ENCODE assay signal across 1 cellular context in the genomic region with DNA sequence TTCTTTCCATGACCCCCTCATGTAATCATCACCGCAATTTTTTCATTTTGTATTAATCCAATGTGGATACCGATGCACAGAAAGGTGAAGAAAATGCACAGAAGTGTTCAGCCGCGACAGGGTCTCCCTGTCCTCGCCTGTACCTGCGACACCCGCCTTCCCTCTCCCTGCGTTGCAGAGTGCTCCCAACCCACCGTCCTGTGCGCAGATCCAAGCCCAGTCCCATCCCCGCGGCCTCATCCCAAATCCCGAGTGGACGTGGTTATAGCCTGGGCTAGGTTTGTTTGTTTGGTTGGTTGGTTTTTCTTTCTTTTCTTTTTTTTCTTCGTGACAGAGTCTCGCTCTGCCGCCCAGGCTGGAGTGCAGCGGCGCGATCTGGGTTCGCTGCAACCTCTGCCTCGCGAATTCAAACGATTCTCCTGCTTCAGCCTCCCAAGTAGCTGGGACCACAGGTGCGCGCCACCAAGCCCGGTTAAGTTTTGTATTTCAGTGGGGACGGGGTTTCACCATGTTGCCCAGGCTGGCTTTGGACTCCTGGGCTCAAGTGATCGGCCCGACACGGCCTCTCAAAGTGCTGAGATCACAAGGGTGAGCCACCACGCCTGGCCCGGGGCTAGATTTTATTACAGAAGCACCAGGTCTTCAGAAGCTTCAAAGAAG.
TF ChIP-seq lines count a peak whose summit lies in the region.

No MANE protein-coding gene starts in this region.

TF ChIP-seq in GM23338, 12 proteins besides CTCF, POLR2A, EP300 and RAD21 (continued from another document):
- TF ChIP-seq, protein P1, sequence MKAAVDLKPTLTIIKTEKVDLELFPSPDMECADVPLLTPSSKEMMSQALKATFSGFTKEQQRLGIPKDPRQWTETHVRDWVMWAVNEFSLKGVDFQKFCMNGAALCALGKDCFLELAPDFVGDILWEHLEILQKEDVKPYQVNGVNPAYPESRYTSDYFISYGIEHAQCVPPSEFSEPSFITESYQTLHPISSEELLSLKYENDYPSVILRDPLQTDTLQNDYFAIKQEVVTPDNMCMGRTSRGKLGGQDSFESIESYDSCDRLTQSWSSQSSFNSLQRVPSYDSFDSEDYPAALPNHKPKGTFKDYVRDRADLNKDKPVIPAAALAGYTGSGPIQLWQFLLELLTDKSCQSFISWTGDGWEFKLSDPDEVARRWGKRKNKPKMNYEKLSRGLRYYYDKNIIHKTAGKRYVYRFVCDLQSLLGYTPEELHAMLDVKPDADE (IDR thresholded peaks at IDR 0.05): no peak
- TF ChIP-seq, protein P2, sequence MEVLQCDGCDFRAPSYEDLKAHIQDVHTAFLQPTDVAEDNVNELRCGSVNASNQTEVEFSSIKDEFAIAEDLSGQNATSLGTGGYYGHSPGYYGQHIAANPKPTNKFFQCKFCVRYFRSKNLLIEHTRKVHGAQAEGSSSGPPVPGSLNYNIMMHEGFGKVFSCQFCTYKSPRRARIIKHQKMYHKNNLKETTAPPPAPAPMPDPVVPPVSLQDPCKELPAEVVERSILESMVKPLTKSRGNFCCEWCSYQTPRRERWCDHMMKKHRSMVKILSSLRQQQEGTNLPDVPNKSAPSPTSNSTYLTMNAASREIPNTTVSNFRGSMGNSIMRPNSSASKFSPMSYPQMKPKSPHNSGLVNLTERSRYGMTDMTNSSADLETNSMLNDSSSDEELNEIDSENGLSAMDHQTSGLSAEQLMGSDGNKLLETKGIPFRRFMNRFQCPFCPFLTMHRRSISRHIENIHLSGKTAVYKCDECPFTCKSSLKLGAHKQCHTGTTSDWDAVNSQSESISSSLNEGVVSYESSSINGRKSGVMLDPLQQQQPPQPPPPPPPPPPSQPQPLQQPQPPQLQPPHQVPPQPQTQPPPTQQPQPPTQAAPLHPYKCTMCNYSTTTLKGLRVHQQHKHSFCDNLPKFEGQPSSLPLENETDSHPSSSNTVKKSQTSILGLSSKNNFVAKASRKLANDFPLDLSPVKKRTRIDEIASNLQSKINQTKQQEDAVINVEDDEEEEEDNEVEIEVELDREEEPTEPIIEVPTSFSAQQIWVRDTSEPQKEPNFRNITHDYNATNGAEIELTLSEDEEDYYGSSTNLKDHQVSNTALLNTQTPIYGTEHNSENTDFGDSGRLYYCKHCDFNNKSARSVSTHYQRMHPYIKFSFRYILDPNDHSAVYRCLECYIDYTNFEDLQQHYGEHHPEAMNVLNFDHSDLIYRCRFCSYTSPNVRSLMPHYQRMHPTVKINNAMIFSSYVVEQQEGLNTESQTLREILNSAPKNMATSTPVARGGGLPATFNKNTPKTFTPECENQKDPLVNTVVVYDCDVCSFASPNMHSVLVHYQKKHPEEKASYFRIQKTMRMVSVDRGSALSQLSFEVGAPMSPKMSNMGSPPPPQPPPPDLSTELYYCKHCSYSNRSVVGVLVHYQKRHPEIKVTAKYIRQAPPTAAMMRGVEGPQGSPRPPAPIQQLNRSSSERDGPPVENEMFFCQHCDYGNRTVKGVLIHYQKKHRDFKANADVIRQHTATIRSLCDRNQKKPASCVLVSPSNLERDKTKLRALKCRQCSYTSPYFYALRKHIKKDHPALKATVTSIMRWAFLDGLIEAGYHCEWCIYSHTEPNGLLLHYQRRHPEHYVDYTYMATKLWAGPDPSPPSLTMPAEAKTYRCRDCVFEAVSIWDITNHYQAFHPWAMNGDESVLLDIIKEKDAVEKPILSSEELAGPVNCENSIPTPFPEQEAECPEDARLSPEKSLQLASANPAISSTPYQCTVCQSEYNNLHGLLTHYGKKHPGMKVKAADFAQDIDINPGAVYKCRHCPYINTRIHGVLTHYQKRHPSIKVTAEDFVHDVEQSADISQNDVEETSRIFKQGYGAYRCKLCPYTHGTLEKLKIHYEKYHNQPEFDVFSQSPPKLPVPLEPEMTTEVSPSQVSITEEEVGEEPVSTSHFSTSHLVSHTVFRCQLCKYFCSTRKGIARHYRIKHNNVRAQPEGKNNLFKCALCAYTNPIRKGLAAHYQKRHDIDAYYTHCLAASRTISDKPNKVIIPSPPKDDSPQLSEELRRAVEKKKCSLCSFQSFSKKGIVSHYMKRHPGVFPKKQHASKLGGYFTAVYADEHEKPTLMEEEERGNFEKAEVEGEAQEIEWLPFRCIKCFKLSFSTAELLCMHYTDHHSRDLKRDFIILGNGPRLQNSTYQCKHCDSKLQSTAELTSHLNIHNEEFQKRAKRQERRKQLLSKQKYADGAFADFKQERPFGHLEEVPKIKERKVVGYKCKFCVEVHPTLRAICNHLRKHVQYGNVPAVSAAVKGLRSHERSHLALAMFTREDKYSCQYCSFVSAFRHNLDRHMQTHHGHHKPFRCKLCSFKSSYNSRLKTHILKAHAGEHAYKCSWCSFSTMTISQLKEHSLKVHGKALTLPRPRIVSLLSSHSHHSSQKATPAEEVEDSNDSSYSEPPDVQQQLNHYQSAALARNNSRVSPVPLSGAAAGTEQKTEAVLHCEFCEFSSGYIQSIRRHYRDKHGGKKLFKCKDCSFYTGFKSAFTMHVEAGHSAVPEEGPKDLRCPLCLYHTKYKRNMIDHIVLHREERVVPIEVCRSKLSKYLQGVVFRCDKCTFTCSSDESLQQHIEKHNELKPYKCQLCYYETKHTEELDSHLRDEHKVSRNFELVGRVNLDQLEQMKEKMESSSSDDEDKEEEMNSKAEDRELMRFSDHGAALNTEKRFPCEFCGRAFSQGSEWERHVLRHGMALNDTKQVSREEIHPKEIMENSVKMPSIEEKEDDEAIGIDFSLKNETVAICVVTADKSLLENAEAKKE (CRISPR knock-in tag; IDR thresholded peaks at IDR 0.05): no peak
- no peak for TF ChIP-seq CREB1 (CRISPR knock-in tag; IDR thresholded peaks at IDR 0.05; ENCODE audit: low read depth)
